ENCODE assay signal across 13 cellular contexts in the genomic region with DNA sequence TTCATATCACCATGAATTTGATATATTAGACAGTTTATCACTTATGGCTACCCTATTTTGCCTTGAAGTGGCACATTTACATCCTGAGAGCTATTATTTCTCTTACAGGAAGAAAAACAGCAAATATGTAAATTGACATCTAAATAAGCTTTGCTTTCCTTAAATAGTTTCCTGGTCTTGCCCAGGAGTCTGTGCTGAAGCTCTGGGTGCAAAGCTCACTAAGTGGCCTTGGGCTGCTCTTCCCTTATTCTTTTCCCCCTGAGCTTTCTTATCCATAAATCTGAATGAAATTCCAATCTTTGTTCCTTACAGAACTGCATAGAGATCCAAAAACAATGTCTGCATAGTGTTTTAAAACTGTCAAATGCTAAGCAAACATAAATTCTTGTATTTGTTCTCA. TPM values are rescaled to one million over a fixed set of nuclear protein-coding genes. Genes with fewer than 3 reads are reported as not detected.
DNase-seq lines count a peak whose midpoint lies in the region; TF ChIP-seq lines count a peak whose summit lies in the region.
"Had no signal": no experiment of that assay in that cellular context is flagged by ENCODE, and none has a peak within 500 bp of the region (broad histone marks: within the 10 kb centered on the region; RNA-seq: fewer than 3 reads in every experiment).

No MANE protein-coding gene starts in this region.

- DNase-seq in DMS53 (lab: John Stamatoyannopoulos, UW), result peak; percentile 8
- DNase-seq in DMS53 treated with DMSO at 0.1 percent for 48 hours (lab: John Stamatoyannopoulos, UW; ENCODE audit: unreplicated experiment), result no peak
- no peak for DNase-seq in HL-60 (ENCODE audit: low read depth in 1 of 2, low spot score in 1 of 2)
- no peak for DNase-seq in spleen
- no peak for DNase-seq in KBM-7
- no peak for DNase-seq in ascending aorta (ENCODE audit: low spot score in 2 of 2)
- no peak for DNase-seq in NCI-H1694 (lab: John Stamatoyannopoulos, UW)
- DNase-seq: DMS 273 treated with DMSO at 0.1 percent for 48 hours, KG1, NCI-H1436 had no signal

- H3K27me3 Mint-ChIP-seq in dendritic cell treated with granulocyte-macrophage colony-stimulating factor and Interleukin-4, amounts not matched to agents 40 ng/mL and 50 ng/mL, for 4 days, result no peaks in the 10 kb centered on the region

- intact Hi-C loops in dendritic cell treated with granulocyte-macrophage colony-stimulating factor and Interleukin-4, amounts not matched to agents 40 ng/mL and 50 ng/mL, for 4 days (cut with micrococcal nuclease), result no loop called here
- intact Hi-C loops in spleen (cut with DNase I; ENCODE audit: low total_unique reads), result no loop called here
- intact Hi-C loops in ascending aorta (cut with DNase I), result no loop called here

- H3K9me3 ChIP-seq in spleen (no peaks in the 10 kb centered on the region), ascending aorta (no peaks in the 10 kb centered on the region)

- no peak for TF ChIP-seq CTCF in HL-60 (IDR thresholded peaks at IDR 0.05; ENCODE audit: insufficient read depth, low read length)
- no peak for TF ChIP-seq CTCF in spleen (IDR thresholded peaks at IDR 0.05 in 8 of 11, conservative IDR thresholded peaks at IDR 0.05 in 3 of 11)
- no peak for TF ChIP-seq CTCF in ascending aorta (IDR thresholded peaks at IDR 0.05)

- H3K27me3 ChIP-seq in HL-60 (ENCODE audit: insufficient read depth, poor library complexity, severe bottlenecking) (no peaks in the 10 kb centered on the region), spleen (replicated peaks in 1 of 7) (peaks cover 0 to 14% (median 0%) of the 10 kb centered on the region in 7 donors), ascending aorta (no peaks in the 10 kb centered on the region)

- peaks cover 32% of the 10 kb centered on the region for H3K4me1 Mint-ChIP-seq in dendritic cell treated with granulocyte-macrophage colony-stimulating factor and Interleukin-4, amounts not matched to agents 40 ng/mL and 50 ng/mL, for 4 days (ENCODE audit: low read depth)

- no peaks in the 10 kb centered on the region for H3K36me3 Mint-ChIP-seq in dendritic cell treated with granulocyte-macrophage colony-stimulating factor and Interleukin-4, amounts not matched to agents 40 ng/mL and 50 ng/mL, for 4 days (ENCODE audit: low read depth)

- in situ Hi-C loops in KBM-7 (cut with MboI; ENCODE audit: low pct_unique_long_range_greater_than_20kb, low sequenced_read_pairs), result loop anchor here (25.0 kb wide), 1 partner anchor 561 kb away; no protein-coding TSS in a partner anchor

- H3K27ac ChIP-seq in HL-60 (replicated peaks), result peak overlapping the region; percentile 72
- peak overlapping the region in 6 of 8 donors; percentile 7 to 81 (median 47) for H3K27ac ChIP-seq in spleen
- no peak overlapping the region for H3K27ac ChIP-seq in ascending aorta
- H3K27ac ChIP-seq: 22Rv1 had no signal

- H3K4me1 ChIP-seq in spleen (peaks cover 0 to 38% (median 12%) of the 10 kb centered on the region in 6 donors), ascending aorta (no peaks in the 10 kb centered on the region)

- H3K9me3 Mint-ChIP-seq in dendritic cell treated with granulocyte-macrophage colony-stimulating factor and Interleukin-4, amounts not matched to agents 40 ng/mL and 50 ng/mL, for 4 days, result no peaks in the 10 kb centered on the region

- no peak overlapping the region for H3K4me3 ChIP-seq in HL-60 (replicated peaks; ENCODE audit: insufficient read depth, low read length)
- H3K4me3 ChIP-seq in spleen, result peak overlapping the region in 1 of 8 donors; percentile 17
- no peak overlapping the region for H3K4me3 ChIP-seq in ascending aorta
- H3K4me3 ChIP-seq: GM23338 had no signal

- H3K36me3 ChIP-seq in spleen, result no peaks in the 10 kb centered on the region
- H3K36me3 ChIP-seq in ascending aorta, result no peaks in the 10 kb centered on the region

- H3K27ac Mint-ChIP-seq in dendritic cell treated with granulocyte-macrophage colony-stimulating factor and Interleukin-4, amounts not matched to agents 40 ng/mL and 50 ng/mL, for 4 days, result peak overlapping the region; percentile 18
- H3K27ac Mint-ChIP-seq: GM23338 had no signal

- no peak overlapping the region for H3K4me3 Mint-ChIP-seq in dendritic cell treated with granulocyte-macrophage colony-stimulating factor and Interleukin-4, amounts not matched to agents 40 ng/mL and 50 ng/mL, for 4 days
- H3K4me3 Mint-ChIP-seq: GM23338 had no signal

- TF ChIP-seq POLR2A in spleen (IDR thresholded peaks at IDR 0.05), result no peak

RNA-seq across cellular contexts. Expression of a gene that starts 56.3 kb away (rescaled TPM):
- total RNA-seq in spleen, result 10 to 100 TPM; 22.8 to 82.1 (median 40.2) TPM
- polyA plus RNA-seq in spleen, result 10 to 100 TPM in 1 of 3 donors, 1 to 10 TPM in 2; 7.7 to 15.2 (median 7.9) TPM
- total RNA-seq in ascending aorta, result 15.0 TPM

Comparison
In these comparisons a context has a peak if more than half of its experiments do, and no peak if none do; other contexts are left out.
1. H3K27ac ChIP-seq: peak in HL-60 (single experiment) and spleen (6 of 8); none in ascending aorta (0 of 2).